Comparison of ENCODE assay signal across 8 cellular contexts in the genomic region with DNA sequence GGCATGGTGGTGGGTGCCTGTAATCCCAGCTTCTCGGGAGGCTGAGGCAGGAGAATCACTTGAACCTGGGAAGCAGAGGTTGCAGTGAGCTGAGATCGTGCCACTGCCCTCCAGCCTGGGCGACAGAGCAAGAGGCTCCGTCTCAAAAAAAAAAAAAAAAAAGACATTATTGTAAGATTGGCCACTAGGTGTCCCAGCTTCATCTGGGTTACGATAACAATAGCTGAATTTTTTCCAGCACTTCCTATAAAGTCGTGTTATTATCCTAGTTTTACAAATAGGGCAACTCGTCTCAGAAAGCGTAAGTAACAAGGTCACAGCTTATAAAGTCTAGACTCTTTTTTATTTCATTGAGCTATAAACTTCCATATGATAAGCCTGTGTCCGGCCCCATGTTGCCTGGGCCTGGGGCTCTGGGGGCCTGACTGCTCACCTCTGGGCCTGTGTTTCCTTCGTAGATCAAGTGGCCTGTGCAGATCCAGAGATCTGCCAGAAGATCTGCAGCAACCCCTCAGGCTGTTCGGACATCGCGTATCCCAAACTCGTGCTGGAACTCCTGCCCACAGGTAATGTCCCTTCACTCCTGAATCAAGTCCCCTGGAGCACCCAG.
A peak's percentile ranks its signal among the peaks of the same experiment; 100 is the strongest.
DNase-seq lines count a peak whose midpoint lies in the region; ATAC-seq, FAIRE-seq and TF ChIP-seq lines count a peak whose summit lies in the region.

No MANE protein-coding gene starts in this region.

- no peak overlapping the region for H3K4me2 ChIP-seq in GM12878 (ENCODE audit: control insufficient read depth, insufficient read depth)

- in situ Hi-C loops in GM12878 (cut with MboI), result no loop called here

- no peak for FAIRE-seq in GM12878 (lab: Jason Lieb, UNC)

- H3K9me3 ChIP-seq in HEK293 (ENCODE audit: control insufficient read depth, insufficient read depth, low read depth, low read length) (no peaks in the 10 kb centered on the region), GM12878 (replicated peaks; ENCODE audit: control insufficient read depth, insufficient read depth, low read length) (no peaks in the 10 kb centered on the region), right lobe of liver (no peaks in the 10 kb centered on the region)

- H3K36me3 Mint-ChIP-seq in CD14-positive monocyte, result no peaks in the 10 kb centered on the region
- H3K36me3 Mint-ChIP-seq in activated naive CD4-positive, alpha-beta T cell treated with anti-CD3 and anti-CD28 coated beads, Interleukin-2, amount 10 ng/mL, durations not matched to agents 7 days and 5 days, result no peaks in the 10 kb centered on the region
- no peaks in the 10 kb centered on the region for H3K36me3 Mint-ChIP-seq in T-helper 2 cell treated with Interferon-gamma antibody and Interleukin-4, amounts not matched to agents 5 μg/mL and 100 μg/mL, for 36 hours (ENCODE audit: low read depth)

- no peak overlapping the region for H3K27ac Mint-ChIP-seq in CD14-positive monocyte
- H3K27ac Mint-ChIP-seq in activated naive CD4-positive, alpha-beta T cell treated with anti-CD3 and anti-CD28 coated beads, Interleukin-2, amount 10 ng/mL, durations not matched to agents 7 days and 5 days, result no peak overlapping the region
- no peak overlapping the region for H3K27ac Mint-ChIP-seq in T-helper 2 cell treated with Interferon-gamma antibody and Interleukin-4, amounts not matched to agents 5 μg/mL and 100 μg/mL, for 36 hours

- BruUV-seq in GM12878 (replicated peaks; lab: Mats Ljungman, UMichigan), result no TSS peak

- POLR2A ChIA-PET in HEK293 (lab: Yijun Ruan, JAX), result no interaction called here
- POLR2A ChIA-PET in GM12878 (lab: Charles Lee), result interaction anchor here (0.6 to 1.0 kb wide), 2 partner anchors 9 to 30 kb away, joined by 3 to 5 read pairs; no protein-coding TSS in a partner anchor

- no peak for DNase-seq in CD14-positive monocyte (ENCODE audit: low spot score)
- DNase-seq in GM12878 (ENCODE audit: low read depth, low spot score), result no peak
- no peak for DNase-seq in right lobe of liver
- no peak for DNase-seq in activated naive CD4-positive, alpha-beta T cell treated with anti-CD3 and anti-CD28 coated beads, Interleukin-2, amount 10 ng/mL, durations not matched to agents 7 days and 5 days
- DNase-seq in T-helper 2 cell treated with Interferon-gamma antibody and Interleukin-4, amounts not matched to agents 5 μg/mL and 100 μg/mL, for 36 hours (ENCODE audit: low spot score), result no peak
- DNase-seq in substantia nigra (lab: John Stamatoyannopoulos, UW), result no peak
- no peak for DNase-seq in T-helper 9 cell

- H3K4me1 ChIP-seq in HEK293 (ENCODE audit: control insufficient read depth, insufficient read depth, low read length) (no peaks in the 10 kb centered on the region), GM12878 (ENCODE audit: control insufficient read depth, insufficient read depth, low read length) (no peaks in the 10 kb centered on the region), right lobe of liver (no peaks in the 10 kb centered on the region)

- no peaks in the 10 kb centered on the region for H3K4me1 Mint-ChIP-seq in CD14-positive monocyte
- no peaks in the 10 kb centered on the region for H3K4me1 Mint-ChIP-seq in activated naive CD4-positive, alpha-beta T cell treated with anti-CD3 and anti-CD28 coated beads, Interleukin-2, amount 10 ng/mL, durations not matched to agents 7 days and 5 days
- no peaks in the 10 kb centered on the region for H3K4me1 Mint-ChIP-seq in T-helper 2 cell treated with Interferon-gamma antibody and Interleukin-4, amounts not matched to agents 5 μg/mL and 100 μg/mL, for 36 hours (ENCODE audit: low read depth)

- no peak overlapping the region for H2AFZ ChIP-seq in GM12878 (ENCODE audit: control insufficient read depth, low read depth, low read length)

- H3K27me3 ChIP-seq in GM12878 (replicated peaks in 1 of 2; ENCODE audit: control insufficient read depth in 2 of 2, insufficient read depth in 2 of 2, low read length in 1 of 2) (no peaks in the 10 kb centered on the region), right lobe of liver (no peaks in the 10 kb centered on the region)

- H3K4me3 Mint-ChIP-seq in CD14-positive monocyte, result no peak overlapping the region
- H3K4me3 Mint-ChIP-seq in activated naive CD4-positive, alpha-beta T cell treated with anti-CD3 and anti-CD28 coated beads, Interleukin-2, amount 10 ng/mL, durations not matched to agents 7 days and 5 days, result no peak overlapping the region
- no peak overlapping the region for H3K4me3 Mint-ChIP-seq in T-helper 2 cell treated with Interferon-gamma antibody and Interleukin-4, amounts not matched to agents 5 μg/mL and 100 μg/mL, for 36 hours

- peaks cover 2 to 13% (median 8%) of the 10 kb centered on the region in 3 donors for H3K27me3 Mint-ChIP-seq in CD14-positive monocyte (ENCODE audit: low read depth in 3 of 3)
- no peaks in the 10 kb centered on the region for H3K27me3 Mint-ChIP-seq in activated naive CD4-positive, alpha-beta T cell treated with anti-CD3 and anti-CD28 coated beads, Interleukin-2, amount 10 ng/mL, durations not matched to agents 7 days and 5 days
- peaks cover 3% of the 10 kb centered on the region for H3K27me3 Mint-ChIP-seq in T-helper 2 cell treated with Interferon-gamma antibody and Interleukin-4, amounts not matched to agents 5 μg/mL and 100 μg/mL, for 36 hours (ENCODE audit: low read depth)

- no peak for TF ChIP-seq EP300 in GM12878 (IDR thresholded peaks at IDR 0.05; ENCODE audit: borderline replicate concordance in 1 of 2, control insufficient read depth in 1 of 2, low read depth in 2 of 2, low read length in 2 of 2)

- H3K27ac ChIP-seq in HEK293 (ENCODE audit: extremely low read depth, low read depth, low read length), result no peak overlapping the region
- no peak overlapping the region for H3K27ac ChIP-seq in GM12878 (ENCODE audit: control insufficient read depth, insufficient read depth)
- H3K27ac ChIP-seq in right lobe of liver, result no peak overlapping the region
- no peak overlapping the region for H3K27ac ChIP-seq in substantia nigra (ENCODE audit: low read depth, low read length, poor library complexity, severe bottlenecking)

- H3K9ac ChIP-seq in GM12878 (ENCODE audit: control insufficient read depth, insufficient read depth, low read length), result no peak overlapping the region

- ATAC-seq in GM12878 (peak; percentile 53), right lobe of liver (peak in 2 of 4 donors; percentile 25 to 37)

- H3K79me2 ChIP-seq in GM12878 (ENCODE audit: control insufficient read depth, insufficient read depth, low read length), result no peaks in the 10 kb centered on the region

- TF ChIP-seq RAD21 in GM12878 (IDR thresholded peaks at IDR 0.05; ENCODE audit: insufficient read depth, low read depth, low read length), result peak; percentile 11; the same call in 1 of the 2 replicates

- H3K36me3 ChIP-seq in HEK293 (ENCODE audit: control insufficient read depth in 2 of 2, insufficient read depth in 1 of 2, low read length in 2 of 2) (no peaks in the 10 kb centered on the region), GM12878 (ENCODE audit: control insufficient read depth in 2 of 2, insufficient read depth in 2 of 2, low read length in 1 of 2) (no peaks in the 10 kb centered on the region), right lobe of liver (no peaks in the 10 kb centered on the region)

- 47% methylated on average over 11 of the region's 14 CpGs for WGBS in GM12878 (ENCODE audit: insufficient coverage, insufficient replicate concordance, low lambda C conversion rate, missing lambda C conversion rate)
- WGBS in right lobe of liver (ENCODE audit: insufficient coverage, low coverage, low lambda C conversion rate, missing lambda C conversion rate), result 26% methylated on average over 9 of the region's 14 CpGs

- SMC1A ChIA-PET in GM12878 (lab: Charles Lee; ENCODE audit: uncharacterized antibody, unreplicated experiment), result interaction anchor here (0.5 to 1.6 kb wide), 10 partner anchors 10 to 510 kb away, joined by 3 to 9 read pairs (median 3); partner anchors contain the start of gene LCMT1

- RAD21 ChIA-PET in GM12878 (lab: Charles Lee; ENCODE audit: unreplicated experiment), result interaction anchor here (1.1 to 1.6 kb wide), 2 partner anchors 205 to 319 kb away, joined by 4 to 5 read pairs; partner anchors contain the start of gene LCMT1

- TF ChIP-seq POLR2A in GM12878 (IDR thresholded peaks at IDR 0.05; ENCODE audit: low read depth, low read length) (no peak), right lobe of liver (IDR thresholded peaks at IDR 0.05) (no peak)

- peak; percentile 19 for TF ChIP-seq CTCF in CD14-positive monocyte (IDR thresholded peaks at IDR 0.05)
- TF ChIP-seq CTCF in HEK293 (tag by site-specific recombination; IDR thresholded peaks at IDR 0.05), result no peak
- TF ChIP-seq CTCF in GM12878 (IDR thresholded peaks at IDR 0.05 in 2 of 3, conservative IDR thresholded peaks at IDR 0.05 in 1 of 3; ENCODE audit: control insufficient read depth in 2 of 3, extremely low read depth in 1 of 3, insufficient read depth in 1 of 3, low read depth in 3 of 3, low read length in 3 of 3), result peak; percentile 18 to 26 (median 19); a peak in 2 of 6 replicates
- TF ChIP-seq CTCF in right lobe of liver (IDR thresholded peaks at IDR 0.05), result peak; percentile 16 to 47 (median 34)

- peaks cover 0 to 6% (median 0%) of the 10 kb centered on the region in 7 donors for H3K9me3 Mint-ChIP-seq in CD14-positive monocyte
- H3K9me3 Mint-ChIP-seq in activated naive CD4-positive, alpha-beta T cell treated with anti-CD3 and anti-CD28 coated beads, Interleukin-2, amount 10 ng/mL, durations not matched to agents 7 days and 5 days, result no peaks in the 10 kb centered on the region
- no peaks in the 10 kb centered on the region for H3K9me3 Mint-ChIP-seq in T-helper 2 cell treated with Interferon-gamma antibody and Interleukin-4, amounts not matched to agents 5 μg/mL and 100 μg/mL, for 36 hours

- no peaks in the 10 kb centered on the region for H4K20me1 ChIP-seq in GM12878 (ENCODE audit: control insufficient read depth, insufficient read depth)

- intact Hi-C loops in CD14-positive monocyte (cut with micrococcal nuclease) (no loop called here), GM12878 (cut with micrococcal nuclease; ENCODE audit: unreplicated experiment) (no loop called here), right lobe of liver (cut with DNase I) (no loop called here)

- H3K4me3 ChIP-seq in HEK293 (ENCODE audit: low read depth, low read length) (no peak overlapping the region), GM12878 (no peak overlapping the region), right lobe of liver (no peak overlapping the region)

- CTCF ChIA-PET in HEK293 (lab: Yijun Ruan, JAX), result interaction anchor here (0.6 to 1.9 kb wide), 16 partner anchors 10 to 392 kb away, joined by 3 to 7 read pairs (median 4); no protein-coding TSS in a partner anchor
- CTCF ChIA-PET in GM12878 (lab: Yijun Ruan, JAX), result interaction anchor here (0.6 to 1.6 kb wide), 17 partner anchors 9 to 735 kb away, joined by 3 to 8 read pairs (median 4); partner anchors contain the start of gene LCMT1
- CTCF ChIA-PET in activated naive CD4-positive, alpha-beta T cell treated with anti-CD3 and anti-CD28 coated beads, Interleukin-2, amount 10 ng/mL, durations not matched to agents 7 days and 5 days (lab: Charles Lee), result interaction anchor here (0.6 to 2.5 kb wide), 9 partner anchors 13 to 1182 kb away, joined by 3 to 12 read pairs (median 3); no protein-coding TSS in a partner anchor

TF ChIP-seq in HEK293, 187 proteins besides CTCF, POLR2A, EP300 and RAD21 (continues in another document):
- TF ChIP-seq ZNF549 (tag by site-specific recombination; IDR thresholded peaks at IDR 0.05), result no peak
